8 cellular contexts compared by ENCODE assay signal in the genomic region with DNA sequence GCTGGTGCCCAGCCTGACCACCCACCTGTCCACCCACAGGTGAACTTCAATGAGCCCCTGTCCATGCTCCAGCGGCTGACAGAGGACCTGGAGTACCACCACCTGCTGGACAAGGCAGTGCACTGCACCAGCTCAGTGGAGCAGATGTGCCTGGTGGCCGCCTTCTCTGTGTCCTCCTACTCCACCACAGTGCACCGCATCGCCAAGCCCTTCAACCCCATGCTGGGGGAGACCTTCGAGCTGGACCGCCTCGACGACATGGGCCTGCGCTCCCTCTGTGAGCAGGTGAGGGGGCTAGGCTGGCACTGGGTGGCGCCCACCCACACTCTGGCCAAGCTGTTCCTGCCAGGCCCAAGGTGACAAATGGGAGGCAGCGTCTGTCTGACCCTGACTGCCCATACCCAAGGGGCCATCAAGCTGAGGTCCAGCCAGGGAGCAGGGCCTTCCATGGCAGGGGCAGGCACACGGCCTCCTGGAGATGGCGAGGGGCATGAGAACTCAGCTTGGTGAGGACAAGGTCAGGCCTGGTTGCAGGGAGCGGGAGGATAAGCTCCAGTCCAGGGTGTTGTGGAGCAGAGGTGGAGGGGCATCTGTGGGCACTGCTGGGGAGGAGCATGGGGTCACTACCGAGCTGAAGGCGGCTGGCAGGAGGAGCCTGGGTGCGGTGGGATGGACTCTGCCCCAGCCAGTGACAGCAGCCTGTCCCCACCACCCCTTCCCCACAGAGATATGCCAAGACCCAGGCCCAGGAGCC.
DNase-seq lines count a peak whose midpoint lies in the region; ATAC-seq and TF ChIP-seq lines count a peak whose summit lies in the region.

No MANE protein-coding gene starts in this region.

- POLR2A ChIA-PET in activated CD8-positive, alpha-beta T cell treated with anti-CD3 and anti-CD28 coated beads for 36 hours (lab: Charles Lee), result no interaction called here
- POLR2A ChIA-PET in CD8-positive, alpha-beta memory T cell (lab: Charles Lee), result no interaction called here

- H3K4me1 Mint-ChIP-seq in CD4-positive, CD25-positive, alpha-beta regulatory T cell, result peaks cover 9 to 27% (median 14%) of the 10 kb centered on the region in 4 donors
- H3K4me1 Mint-ChIP-seq in activated CD8-positive, alpha-beta T cell treated with anti-CD3 and anti-CD28 coated beads for 36 hours (ENCODE audit: low read depth), result peaks cover 12% of the 10 kb centered on the region
- peaks cover 15 to 26% (median 21%) of the 10 kb centered on the region in 3 donors for H3K4me1 Mint-ChIP-seq in CD8-positive, alpha-beta memory T cell

- DNase-seq in CD4-positive, CD25-positive, alpha-beta regulatory T cell, result peak in 2 of 3 donors; percentile 14 to 40
- DNase-seq in HT1080 (ENCODE audit: low read depth) (peak; percentile 28), fibroblast of peridontal ligament (ENCODE audit: extremely low read depth) (peak; percentile 20), HCEC 1CT (no peak)
- peak; percentile 52 for DNase-seq in activated CD8-positive, alpha-beta T cell treated with anti-CD3 and anti-CD28 coated beads for 36 hours
- no peak for DNase-seq in CD8-positive, alpha-beta memory T cell

- H2AFZ ChIP-seq in parathyroid adenoma, result no peak overlapping the region

- intact Hi-C loops in activated CD8-positive, alpha-beta T cell treated with anti-CD3 and anti-CD28 coated beads for 36 hours (cut with micrococcal nuclease), result no loop called here

- H3K4me3 Mint-ChIP-seq in CD4-positive, CD25-positive, alpha-beta regulatory T cell, result no peak overlapping the region
- H3K4me3 Mint-ChIP-seq in activated CD8-positive, alpha-beta T cell treated with anti-CD3 and anti-CD28 coated beads for 36 hours, result no peak overlapping the region
- H3K4me3 Mint-ChIP-seq in CD8-positive, alpha-beta memory T cell, result no peak overlapping the region

- H3K4me3 ChIP-seq in CD4-positive, CD25-positive, alpha-beta regulatory T cell (ENCODE audit: low read depth, low read length), result no peak overlapping the region
- no peak overlapping the region for H3K4me3 ChIP-seq in parathyroid adenoma (ENCODE audit: low read depth, low read length)
- H3K4me3 ChIP-seq in CD8-positive, alpha-beta memory T cell (ENCODE audit: low read length), result no peak overlapping the region

- no peaks in the 10 kb centered on the region for H3K79me2 ChIP-seq in parathyroid adenoma

- no peaks in the 10 kb centered on the region for H3K27me3 Mint-ChIP-seq in CD4-positive, CD25-positive, alpha-beta regulatory T cell
- H3K27me3 Mint-ChIP-seq in activated CD8-positive, alpha-beta T cell treated with anti-CD3 and anti-CD28 coated beads for 36 hours, result no peaks in the 10 kb centered on the region
- H3K27me3 Mint-ChIP-seq in CD8-positive, alpha-beta memory T cell, result peaks cover 0 to 2% of the 10 kb centered on the region in 2 donors

- no peaks in the 10 kb centered on the region for H3K36me3 ChIP-seq in CD4-positive, CD25-positive, alpha-beta regulatory T cell (ENCODE audit: control insufficient read depth, insufficient read depth, low read length)
- no peaks in the 10 kb centered on the region for H3K36me3 ChIP-seq in parathyroid adenoma (ENCODE audit: control insufficient read depth, insufficient read depth, low read length)
- H3K36me3 ChIP-seq in CD8-positive, alpha-beta memory T cell (ENCODE audit: insufficient read depth, low read length), result no peaks in the 10 kb centered on the region

- H3K4me1 ChIP-seq in CD4-positive, CD25-positive, alpha-beta regulatory T cell (ENCODE audit: control insufficient read depth, insufficient read depth, low read length, poor library complexity, severe bottlenecking), result peaks cover 13% of the 10 kb centered on the region
- H3K4me1 ChIP-seq in parathyroid adenoma, result no peaks in the 10 kb centered on the region
- peaks cover 17% of the 10 kb centered on the region for H3K4me1 ChIP-seq in CD8-positive, alpha-beta memory T cell (ENCODE audit: insufficient read depth, low read length)

- ATAC-seq in CD4-positive, CD25-positive, alpha-beta regulatory T cell (ENCODE audit: low read depth in 2 of 2), result peak in 1 of 2 donors; percentile 36
- peak; percentile 79 for ATAC-seq in activated CD8-positive, alpha-beta T cell treated with anti-CD3 and anti-CD28 coated beads for 36 hours
- ATAC-seq in GM19395 (IDR thresholded peaks at IDR 0.05; ENCODE audit: unreplicated experiment), result no peak

- H3K27ac Mint-ChIP-seq in CD4-positive, CD25-positive, alpha-beta regulatory T cell, result no peak overlapping the region
- no peak overlapping the region for H3K27ac Mint-ChIP-seq in activated CD8-positive, alpha-beta T cell treated with anti-CD3 and anti-CD28 coated beads for 36 hours
- H3K27ac Mint-ChIP-seq in CD8-positive, alpha-beta memory T cell, result no peak overlapping the region

- no peaks in the 10 kb centered on the region for H3K27me3 ChIP-seq in CD4-positive, CD25-positive, alpha-beta regulatory T cell (ENCODE audit: control insufficient read depth, insufficient read depth, low read length)
- H3K27me3 ChIP-seq in parathyroid adenoma (ENCODE audit: control insufficient read depth, insufficient read depth, low read length), result no peaks in the 10 kb centered on the region
- no peaks in the 10 kb centered on the region for H3K27me3 ChIP-seq in CD8-positive, alpha-beta memory T cell (ENCODE audit: insufficient read depth, low read length, poor library complexity, severe bottlenecking)

- H3K27ac ChIP-seq in CD4-positive, CD25-positive, alpha-beta regulatory T cell (ENCODE audit: insufficient read depth, low read length, poor library complexity, severe bottlenecking), result no peak overlapping the region
- no peak overlapping the region for H3K27ac ChIP-seq in parathyroid adenoma
- no peak overlapping the region for H3K27ac ChIP-seq in CD8-positive, alpha-beta memory T cell (ENCODE audit: low read depth, low read length)

- peaks cover 0 to 1% (median 0%) of the 10 kb centered on the region in 7 donors for H3K9me3 Mint-ChIP-seq in CD4-positive, CD25-positive, alpha-beta regulatory T cell
- no peaks in the 10 kb centered on the region for H3K9me3 Mint-ChIP-seq in activated CD8-positive, alpha-beta T cell treated with anti-CD3 and anti-CD28 coated beads for 36 hours
- H3K9me3 Mint-ChIP-seq in CD8-positive, alpha-beta memory T cell, result no peaks in the 10 kb centered on the region

- CTCF ChIA-PET in activated CD8-positive, alpha-beta T cell treated with anti-CD3 and anti-CD28 coated beads for 36 hours (lab: Charles Lee), result interaction anchor here (0.8 to 3.1 kb wide), 14 partner anchors 9 to 256 kb away, joined by 3 to 18 read pairs (median 3); no protein-coding TSS in a partner anchor
- CTCF ChIA-PET in CD8-positive, alpha-beta memory T cell (lab: Charles Lee), result interaction anchor here (0.8 to 3.0 kb wide), 3 partner anchors 55 to 256 kb away, joined by 3 to 15 read pairs (median 3); a partner anchor contains a TSS

- H3K4me2 ChIP-seq in parathyroid adenoma (ENCODE audit: low read length), result no peak overlapping the region

- no peaks in the 10 kb centered on the region for H3K9me3 ChIP-seq in CD4-positive, CD25-positive, alpha-beta regulatory T cell (ENCODE audit: control insufficient read depth in 2 of 2, low read length in 2 of 2)
- no peaks in the 10 kb centered on the region for H3K9me3 ChIP-seq in parathyroid adenoma (ENCODE audit: control insufficient read depth, low read length)
- H3K9me3 ChIP-seq in CD8-positive, alpha-beta memory T cell (ENCODE audit: low read length), result no peaks in the 10 kb centered on the region

- peaks cover 7% of the 10 kb centered on the region for H3K36me3 Mint-ChIP-seq in CD4-positive, CD25-positive, alpha-beta regulatory T cell
- no peaks in the 10 kb centered on the region for H3K36me3 Mint-ChIP-seq in activated CD8-positive, alpha-beta T cell treated with anti-CD3 and anti-CD28 coated beads for 36 hours (ENCODE audit: low read depth)
- H3K36me3 Mint-ChIP-seq in CD8-positive, alpha-beta memory T cell, result peaks cover 3 to 25% (median 6%) of the 10 kb centered on the region in 3 donors

- no peak overlapping the region for H3K9ac ChIP-seq in parathyroid adenoma

- TF ChIP-seq CTCF in activated CD8-positive, alpha-beta T cell treated with anti-CD3 and anti-CD28 coated beads for 36 hours (IDR thresholded peaks at IDR 0.05), result peak; percentile 80
- peak; percentile 54 for TF ChIP-seq CTCF in parathyroid adenoma (IDR thresholded peaks at IDR 0.05)

Comparison
In these comparisons a context has a peak if more than half of its experiments do, and no peak if none do; other contexts are left out.
1. DNase-seq: peak in CD4-positive, CD25-positive, alpha-beta regulatory T cell (2 of 3), HT1080 (single experiment), activated CD8-positive, alpha-beta T cell treated with anti-CD3 and anti-CD28 coated beads for 36 hours (single experiment) and fibroblast of peridontal ligament (single experiment); none in CD8-positive, alpha-beta memory T cell (0 of 5) and HCEC 1CT (single experiment).